Comparison of ENCODE assay signal across 8 cellular contexts in genomic region chr9:79623799-79624721, GRCh38. TPM values are rescaled to one million over a fixed set of nuclear protein-coding genes. Genes with fewer than 3 reads are reported as not detected.
A peak's percentile ranks its signal among the peaks of the same experiment; 100 is the strongest.
DNase-seq lines count a peak whose midpoint lies in the region; ATAC-seq and TF ChIP-seq lines count a peak whose summit lies in the region.

No MANE protein-coding gene starts in this region.

- H3K27me3 Mint-ChIP-seq in MCF 10A (ENCODE audit: insufficient read depth, unreplicated experiment): no peaks in the 10 kb centered on the region
- H3K27me3 Mint-ChIP-seq in activated naive CD4-positive, alpha-beta T cell treated with anti-CD3 and anti-CD28 coated beads, Interleukin-2, amount 10 ng/mL, durations not matched to agents 7 days and 5 days: no peaks in the 10 kb centered on the region

- H3K27ac ChIP-seq in breast epithelium: no peak overlapping the region
- H3K27ac ChIP-seq in tibial artery: no peak overlapping the region
- H3K27ac ChIP-seq in testis: no peak overlapping the region

- H3K9me3 ChIP-seq in breast epithelium: no peaks in the 10 kb centered on the region
- H3K9me3 ChIP-seq in tibial artery: no peaks in the 10 kb centered on the region
- no peaks in the 10 kb centered on the region for H3K9me3 ChIP-seq in testis

- peak; percentile 57 for DNase-seq in MCF 10A (ENCODE audit: unreplicated experiment)
- no peak for DNase-seq in breast epithelium (ENCODE audit: low spot score in 2 of 2)
- DNase-seq in NCI-H2196 treated with DMSO at 0.1 percent for 48 hours (lab: John Stamatoyannopoulos, UW; ENCODE audit: unreplicated experiment): peak; percentile 19
- peak; percentile 28 for DNase-seq in activated naive CD4-positive, alpha-beta T cell treated with anti-CD3 and anti-CD28 coated beads, Interleukin-2, amount 10 ng/mL, durations not matched to agents 7 days and 5 days
- DNase-seq in lower leg skin (ENCODE audit: low spot score in 2 of 2): peak; percentile 21 to 84
- peak; percentile 48 to 65 for DNase-seq in tibial artery
- no peak for DNase-seq in testis

- TF ChIP-seq CTCF in MCF 10A (IDR thresholded peaks at IDR 0.05; ENCODE audit: unreplicated experiment): no peak
- no peak for TF ChIP-seq CTCF in breast epithelium (IDR thresholded peaks at IDR 0.05)
- no peak for TF ChIP-seq CTCF in lower leg skin (IDR thresholded peaks at IDR 0.05)
- TF ChIP-seq CTCF in tibial artery (IDR thresholded peaks at IDR 0.05): no peak
- TF ChIP-seq CTCF in testis (IDR thresholded peaks at IDR 0.05): no peak

- no peak overlapping the region for H3K4me3 Mint-ChIP-seq in MCF 10A (ENCODE audit: unreplicated experiment)
- H3K4me3 Mint-ChIP-seq in activated naive CD4-positive, alpha-beta T cell treated with anti-CD3 and anti-CD28 coated beads, Interleukin-2, amount 10 ng/mL, durations not matched to agents 7 days and 5 days: peak overlapping the region; percentile 36

- peak; percentile 94 for ATAC-seq in HG02798 (IDR thresholded peaks at IDR 0.05; ENCODE audit: poor library complexity, unreplicated experiment)

- BruUV-seq in MCF 10A (replicated peaks; lab: Mats Ljungman, UMichigan): no TSS peak

- 56 to 57% methylated on average over 6 of the region's 6 CpGs for WGBS in lower leg skin, 2 donors
- WGBS in testis, 2 donors: 81 to 86% methylated on average over 6 of the region's 6 CpGs

- peak overlapping the region; percentile 10 for H3K27ac Mint-ChIP-seq in MCF 10A (ENCODE audit: low read depth, unreplicated experiment)
- peak overlapping the region; percentile 81 for H3K27ac Mint-ChIP-seq in activated naive CD4-positive, alpha-beta T cell treated with anti-CD3 and anti-CD28 coated beads, Interleukin-2, amount 10 ng/mL, durations not matched to agents 7 days and 5 days

- H3K9me3 Mint-ChIP-seq in MCF 10A (ENCODE audit: unreplicated experiment): no peaks in the 10 kb centered on the region
- no peaks in the 10 kb centered on the region for H3K9me3 Mint-ChIP-seq in activated naive CD4-positive, alpha-beta T cell treated with anti-CD3 and anti-CD28 coated beads, Interleukin-2, amount 10 ng/mL, durations not matched to agents 7 days and 5 days

- CTCF ChIA-PET in MCF 10A (lab: Yijun Ruan, JAX): interaction anchor here (0.6 to 0.9 kb wide), 3 partner anchors 8 to 232 kb away, joined by 3 read pairs; no protein-coding TSS in a partner anchor
- CTCF ChIA-PET in activated naive CD4-positive, alpha-beta T cell treated with anti-CD3 and anti-CD28 coated beads, Interleukin-2, amount 10 ng/mL, durations not matched to agents 7 days and 5 days (lab: Charles Lee): interaction anchor here (0.7 to 0.9 kb wide), 2 partner anchors 10 to 213 kb away, joined by 3 read pairs; no protein-coding TSS in a partner anchor

- H3K4me3 ChIP-seq in breast epithelium (no peak overlapping the region), lower leg skin (ENCODE audit: low read depth, poor library complexity, severe bottlenecking) (no peak overlapping the region), tibial artery (no peak overlapping the region), testis (no peak overlapping the region)

- H3K27me3 ChIP-seq in breast epithelium: no peaks in the 10 kb centered on the region
- no peaks in the 10 kb centered on the region for H3K27me3 ChIP-seq in tibial artery
- H3K27me3 ChIP-seq in testis: no peaks in the 10 kb centered on the region

- no peak for TF ChIP-seq POLR2A in breast epithelium (IDR thresholded peaks at IDR 0.05)
- no peak for TF ChIP-seq POLR2A in lower leg skin (IDR thresholded peaks at IDR 0.05)
- TF ChIP-seq POLR2A in testis (IDR thresholded peaks at IDR 0.05): no peak

- POLR2A ChIA-PET in MCF 10A (lab: Yijun Ruan, JAX): interaction anchor here (0.7 to 1.7 kb wide), 5 partner anchors 8 to 53 kb away, joined by 4 to 9 read pairs (median 5); partner anchors contain the start of gene TLE4

- H3K4me1 Mint-ChIP-seq in MCF 10A (ENCODE audit: insufficient read depth, unreplicated experiment): peaks cover 14% of the 10 kb centered on the region
- peaks cover 21% of the 10 kb centered on the region for H3K4me1 Mint-ChIP-seq in activated naive CD4-positive, alpha-beta T cell treated with anti-CD3 and anti-CD28 coated beads, Interleukin-2, amount 10 ng/mL, durations not matched to agents 7 days and 5 days

- intact Hi-C loops in MCF 10A (cut with micrococcal nuclease): no loop called here
- intact Hi-C loops in breast epithelium (cut with DNase I; ENCODE audit: low total_unique reads): loop anchor here (2.0 kb wide), 1 partner anchor 15 kb away; no protein-coding TSS in a partner anchor
- intact Hi-C loops in lower leg skin (cut with DNase I; ENCODE audit: low total_unique reads): no loop called here
- intact Hi-C loops in tibial artery (cut with DNase I; ENCODE audit: low total_unique reads): no loop called here
- intact Hi-C loops in testis (cut with DNase I; ENCODE audit: low total_unique reads): no loop called here

- H3K36me3 ChIP-seq in breast epithelium (no peaks in the 10 kb centered on the region), tibial artery (no peaks in the 10 kb centered on the region), testis (ENCODE audit: low read depth, missing control alignments) (no peaks in the 10 kb centered on the region)

- no peaks in the 10 kb centered on the region for H3K4me1 ChIP-seq in breast epithelium
- peaks cover 0 to 12% (median 0%) of the 10 kb centered on the region in 4 donors for H3K4me1 ChIP-seq in tibial artery
- H3K4me1 ChIP-seq in testis: no peaks in the 10 kb centered on the region

- H3K36me3 Mint-ChIP-seq in MCF 10A (ENCODE audit: insufficient read depth, unreplicated experiment): no peaks in the 10 kb centered on the region
- H3K36me3 Mint-ChIP-seq in activated naive CD4-positive, alpha-beta T cell treated with anti-CD3 and anti-CD28 coated beads, Interleukin-2, amount 10 ng/mL, durations not matched to agents 7 days and 5 days: peaks cover 12% of the 10 kb centered on the region

RNA-seq across cellular contexts. Expression of gene TLE4, which starts 52.3 kb away (rescaled TPM):
- total RNA-seq in MCF 10A (2022) (8.7 and 12.3 TPM in 2 replicates), breast epithelium (10 to 100 TPM; 25.0 to 47.0 (median 35.1) TPM), lower leg skin (10 to 100 TPM; 46.8 to 97.9 (median 54.1) TPM), testis (100 to 1,000 TPM; 223 to 311 TPM)
- polyA plus RNA-seq in testis (ENCODE audit: insufficient read depth, low read depth, low replicate concordance): 292 TPM

Comparison
In these comparisons a context has a peak if more than half of its experiments do, and no peak if none do; other contexts are left out.
1. DNase-seq: peak in MCF 10A (single experiment), NCI-H2196 treated with DMSO at 0.1 percent for 48 hours (single experiment), activated naive CD4-positive, alpha-beta T cell treated with anti-CD3 and anti-CD28 coated beads, Interleukin-2, amount 10 ng/mL, durations not matched to agents 7 days and 5 days (single experiment), lower leg skin (2 of 2) and tibial artery (2 of 2); none in breast epithelium (0 of 2) and testis (single experiment).